Comparison of ENCODE assay signal across 11 cellular contexts in genomic region chr14:50798048-50798421, GRCh38. TPM values are rescaled to one million over a fixed set of nuclear protein-coding genes. Genes with fewer than 3 reads are reported as not detected.
DNase-seq lines count a peak whose midpoint lies in the region; ATAC-seq, FAIRE-seq and TF ChIP-seq lines count a peak whose summit lies in the region.
"Had no signal": no experiment of that assay in that cellular context is flagged by ENCODE, and none has a peak within 500 bp of the region (broad histone marks: within the 10 kb centered on the region; RNA-seq: fewer than 3 reads in every experiment).

No MANE protein-coding gene starts in this region.

- H4K20me1 ChIP-seq in SU-DHL-6 (ENCODE audit: low read depth, low read length) (peaks cover 3% of the 10 kb centered on the region; the same call in 1 of the 2 replicates), smooth muscle cell (ENCODE audit: low read depth) (no peaks in the 10 kb centered on the region)

- peak; percentile 56 for DNase-seq in GM06990 (ENCODE audit: extremely low read depth, insufficient read length)
- no peak for DNase-seq in frontal cortex (ENCODE audit: low spot score in 2 of 2)
- DNase-seq in DMS114 treated with DMSO at 0.1 percent for 48 hours (lab: John Stamatoyannopoulos, UW; ENCODE audit: unreplicated experiment) = no peak
- no peak for DNase-seq in smooth muscle cell (lab: John Stamatoyannopoulos, UW; ENCODE audit: unreplicated experiment)
- no peak for DNase-seq in foreskin melanocyte
- DNase-seq: activated CD4-positive, alpha-beta T cell treated with anti-CD3 and anti-CD28 coated beads, Interleukin-2, amount 10 ng/mL, durations not matched to agents 7 days and 5 days; AML-193; stomach had no signal

- peaks cover 4% of the 10 kb centered on the region; the same call in 1 of the 2 replicates for H3K36me3 ChIP-seq in GM06990 (ENCODE audit: control insufficient read depth, insufficient read depth, low read length)
- peaks cover 7% of the 10 kb centered on the region; the same call in 1 of the 2 replicates for H3K36me3 ChIP-seq in SU-DHL-6 (ENCODE audit: low read length)
- no peaks in the 10 kb centered on the region for H3K36me3 ChIP-seq in smooth muscle cell (ENCODE audit: low read depth)

- H3K27me3 ChIP-seq in GM06990 (replicated peaks; ENCODE audit: control insufficient read depth, insufficient read depth, low read length) (no peaks in the 10 kb centered on the region), SU-DHL-6 (ENCODE audit: low read length) (no peaks in the 10 kb centered on the region), smooth muscle cell (ENCODE audit: low read depth) (no peaks in the 10 kb centered on the region)
- H3K27me3 ChIP-seq: stomach had no signal

- peaks cover 41% of the 10 kb centered on the region for H3K4me1 ChIP-seq in smooth muscle cell (ENCODE audit: low read depth)

- peaks cover 43% of the 10 kb centered on the region for H3F3A ChIP-seq in SU-DHL-6 (ENCODE audit: insufficient read depth)
- H3F3A ChIP-seq in smooth muscle cell (ENCODE audit: low read depth) = no peaks in the 10 kb centered on the region

- H3K4me3 ChIP-seq in GM06990 (replicated peaks; ENCODE audit: low read depth, low read length) (no peak overlapping the region), SU-DHL-6 (ENCODE audit: insufficient read depth, low read length, poor library complexity, severe bottlenecking) (no peak overlapping the region), smooth muscle cell (no peak overlapping the region)
- H3K4me3 ChIP-seq: stomach had no signal

- peak; percentile 47 for ATAC-seq in GM19455 (IDR thresholded peaks at IDR 0.05; ENCODE audit: unreplicated experiment)
- peak; percentile 66 for ATAC-seq in HG02981 (IDR thresholded peaks at IDR 0.05; ENCODE audit: unreplicated experiment)

- H3K4me2 ChIP-seq in SU-DHL-6 (ENCODE audit: low read depth, low read length, poor library complexity, severe bottlenecking) (no peak overlapping the region), smooth muscle cell (no peak overlapping the region)

- no peaks in the 10 kb centered on the region for H3K9me2 ChIP-seq in SU-DHL-6 (replicated peaks; ENCODE audit: insufficient read depth, low read length)

- TF ChIP-seq CTCF in GM06990 (IDR thresholded peaks at IDR 0.05; ENCODE audit: insufficient read depth, low read length, poor library complexity, severe bottlenecking) (no peak), SU-DHL-6 (IDR thresholded peaks at IDR 0.05; ENCODE audit: insufficient read depth, low read length, poor library complexity, severe bottlenecking) (no peak), smooth muscle cell (IDR thresholded peaks at IDR 0.05; ENCODE audit: borderline replicate concordance, insufficient read depth, poor library complexity, severe bottlenecking) (no peak)

- H3K9me3 ChIP-seq in SU-DHL-6 (ENCODE audit: insufficient read depth, low read length) (no peaks in the 10 kb centered on the region), smooth muscle cell (replicated peaks; ENCODE audit: low read depth) (no peaks in the 10 kb centered on the region)
- H3K9me3 ChIP-seq: stomach had no signal

- 88% methylated on average over 2 of the region's 2 CpGs for WGBS in smooth muscle cell (ENCODE audit: low lambda C conversion rate)

- H3K9ac ChIP-seq in SU-DHL-6 (ENCODE audit: low read length) = no peak overlapping the region
- H3K9ac ChIP-seq in smooth muscle cell (ENCODE audit: low read depth) = no peak overlapping the region

- H3K27ac ChIP-seq in SU-DHL-6 (ENCODE audit: low read depth, low read length) (peak overlapping the region; percentile 50; the same call in 1 of the 2 replicates), smooth muscle cell (ENCODE audit: low read depth) (no peak overlapping the region)
- H3K27ac ChIP-seq: stomach had no signal

- peaks cover 58% of the 10 kb centered on the region for H3K79me2 ChIP-seq in SU-DHL-6 (ENCODE audit: insufficient read depth, low read length)
- H3K79me2 ChIP-seq in smooth muscle cell (ENCODE audit: low read depth) = peaks cover 6% of the 10 kb centered on the region

- H2AFZ ChIP-seq in SU-DHL-6 (ENCODE audit: low read depth, low read length, severe bottlenecking) = no peak overlapping the region
- no peak overlapping the region for H2AFZ ChIP-seq in smooth muscle cell (ENCODE audit: low read depth)

- FAIRE-seq in frontal cortex (lab: Jason Lieb, UNC) = no peak

RNA-seq across cellular contexts. Expression of gene NIN, which starts 32.9 kb away (rescaled TPM):
- total RNA-seq in frontal cortex (44.4 TPM), smooth muscle cell (14.9 and 25.6 TPM in 2 replicates)
- 7.5 and 9.3 TPM in 2 replicates for polyA plus RNA-seq in smooth muscle cell
